In genomic region chr2:152176113-152176714, GRCh38 we compare ENCODE assay signal across 8 cellular contexts. TPM values are rescaled to one million over a fixed set of nuclear protein-coding genes. Genes with fewer than 3 reads are reported as not detected.
A peak's percentile ranks its signal among the peaks of the same experiment; 100 is the strongest.
DNase-seq lines count a peak whose midpoint lies in the region; ATAC-seq and TF ChIP-seq lines count a peak whose summit lies in the region.

No MANE protein-coding gene starts in this region.

- TF ChIP-seq RAD21 in neural cell (conservative IDR thresholded peaks at IDR 0.05), result no peak

- no peaks in the 10 kb centered on the region for H3F3A ChIP-seq in neural cell (ENCODE audit: insufficient read depth, low read length, poor library complexity, severe bottlenecking)

- no peaks in the 10 kb centered on the region for H4K20me1 ChIP-seq in neural cell (ENCODE audit: insufficient read depth)

- peaks cover 21% of the 10 kb centered on the region for H3K79me2 ChIP-seq in neural cell (replicated peaks; ENCODE audit: insufficient read depth, low read length)

- peak overlapping the region; percentile 89 for H3K4me2 ChIP-seq in neural cell (ENCODE audit: low read length)

- no peak for TF ChIP-seq EP300 in neural cell (conservative IDR thresholded peaks at IDR 0.05; ENCODE audit: poor library complexity, severe bottlenecking)

- in situ Hi-C loops in Panc1 (cut with HindIII; ENCODE audit: low pct_unique_long_range_greater_than_20kb, low sequenced_read_pairs), result no loop called here

- H3K36me3 ChIP-seq in Panc1 (ENCODE audit: control insufficient read depth, insufficient read depth, low read length) (no peaks in the 10 kb centered on the region), neural cell (ENCODE audit: insufficient read depth, low read length) (no peaks in the 10 kb centered on the region)

- intact Hi-C loops in Panc1 (cut with micrococcal nuclease; ENCODE audit: unreplicated experiment), result loop anchor here (2.0 kb wide), 1 partner anchor 459 kb away; no protein-coding TSS in a partner anchor

- H3K27ac ChIP-seq in Panc1 (ENCODE audit: low read length) (peak overlapping the region; percentile 97), neural cell (ENCODE audit: low read length) (no peak overlapping the region)

- H3K9ac ChIP-seq in neural cell (ENCODE audit: low read length), result peak overlapping the region; percentile 93

- POLR2A ChIA-PET in Panc1 (lab: Charles Lee), result interaction anchor here (1.1 kb wide), 1 partner anchor 540 kb away, joined by 9 read pairs; no protein-coding TSS in a partner anchor

- no TSS peak for BruUV-seq in Panc1 (replicated peaks; lab: Mats Ljungman, UMichigan)

- peak overlapping the region; percentile 96 to 97 for H3K4me3 ChIP-seq in Panc1 (ENCODE audit: low read depth in 2 of 2, low read length in 2 of 2)
- H3K4me3 ChIP-seq in epithelial cell of esophagus (ENCODE audit: low read length), result peak overlapping the region; percentile 84
- H3K4me3 ChIP-seq in neural cell (ENCODE audit: low read length), result peak overlapping the region; percentile 87

- H3K4me1 ChIP-seq in Panc1 (ENCODE audit: control insufficient read depth, insufficient read depth, low read length), result peaks cover 28% of the 10 kb centered on the region

- H3K27me3 ChIP-seq in Panc1 (ENCODE audit: control insufficient read depth, insufficient read depth, low read length), result no peaks in the 10 kb centered on the region
- H3K27me3 ChIP-seq in neural cell (ENCODE audit: insufficient read depth, low read depth, low read length), result no peaks in the 10 kb centered on the region

- H2AFZ ChIP-seq in neural cell (ENCODE audit: low read depth, low read length), result peak overlapping the region; percentile 97

- CTCF ChIA-PET in Panc1 (lab: Charles Lee), result interaction anchor here (0.9 to 1.6 kb wide), 4 partner anchors 11 to 471 kb away, joined by 3 to 17 read pairs (median 6); no protein-coding TSS in a partner anchor

- H3K9me2 ChIP-seq in neural cell (ENCODE audit: insufficient read depth, low read length), result no peaks in the 10 kb centered on the region

- peak; percentile 22 for ATAC-seq in HG02798 (IDR thresholded peaks at IDR 0.05; ENCODE audit: poor library complexity, unreplicated experiment)
- peak; percentile 49 for ATAC-seq in Panc1

- TF ChIP-seq CTCF in Panc1 (IDR thresholded peaks at IDR 0.05) (peak; percentile 33), epithelial cell of esophagus (IDR thresholded peaks at IDR 0.05; ENCODE audit: insufficient read depth, low read depth, low read length, missing control alignments) (no peak), neural cell (IDR thresholded peaks at IDR 0.05; ENCODE audit: poor library complexity, severe bottlenecking) (no peak)

- DNase-seq in SKM-1 treated with dmso at 0.1 percent for 144 hours (lab: John Stamatoyannopoulos, UW; ENCODE audit: unreplicated experiment), result peak; percentile 20
- no peak for DNase-seq in SKM-1 (lab: John Stamatoyannopoulos, UW; ENCODE audit: unreplicated experiment)
- DNase-seq in Panc1 (ENCODE audit: low read depth, low spot score), result no peak
- peak; percentile 37 for DNase-seq in epithelial cell of esophagus (ENCODE audit: low read depth)
- DNase-seq in NCI-H446 (lab: John Stamatoyannopoulos, UW), result no peak
- no peak for DNase-seq in pons (ENCODE audit: low spot score)

- H3K9me3 ChIP-seq in Panc1 (ENCODE audit: control insufficient read depth, insufficient read depth, low read depth, low read length) (no peaks in the 10 kb centered on the region), neural cell (ENCODE audit: low read length) (no peaks in the 10 kb centered on the region)

TF ChIP-seq in neural cell, 6 proteins besides CTCF, POLR2A, EP300 and RAD21:
- TF ChIP-seq REST (IDR thresholded peaks at IDR 0.05; ENCODE audit: borderline replicate concordance) (no peak), EZH2 (IDR thresholded peaks at IDR 0.05; ENCODE audit: borderline replicate concordance, insufficient read depth, low read length, poor library complexity, severe bottlenecking) (no peak), TAF1 (IDR thresholded peaks at IDR 0.05; ENCODE audit: low read depth) (no peak), MXI1 (conservative IDR thresholded peaks at IDR 0.05; ENCODE audit: poor library complexity, severe bottlenecking) (no peak), POLR2AphosphoS5 (IDR thresholded peaks at IDR 0.05) (no peak), SMC3 (conservative IDR thresholded peaks at IDR 0.05; ENCODE audit: poor library complexity) (no peak)

RNA-seq across cellular contexts. Expression of gene STAM2, which starts 0.7 kb away (rescaled TPM):
- 29.1 TPM for total RNA-seq in Panc1 (2021; ENCODE audit: unreplicated experiment)
- 9.8 TPM for polyA plus RNA-seq in Panc1 (2012; ENCODE audit: insufficient read length)
- 42.5 and 47.5 TPM in 2 replicates for polyA plus RNA-seq in neural cell
- polyA minus RNA-seq in neural cell, result 85.9 and 98.3 TPM in 2 replicates

Comparison
In these comparisons a context has a peak if more than half of its experiments do, and no peak if none do; other contexts are left out.
1. DNase-seq: peak in SKM-1 treated with dmso at 0.1 percent for 144 hours (single experiment) and epithelial cell of esophagus (single experiment); none in SKM-1 (single experiment), Panc1 (single experiment), NCI-H446 (0 of 2) and pons (single experiment).
2. Peak in every context shown above with its lines, with median percentiles within 50 percentile points of each other: H3K4me3 ChIP-seq.